11 cellular contexts compared by ENCODE assay signal in the genomic region with DNA sequence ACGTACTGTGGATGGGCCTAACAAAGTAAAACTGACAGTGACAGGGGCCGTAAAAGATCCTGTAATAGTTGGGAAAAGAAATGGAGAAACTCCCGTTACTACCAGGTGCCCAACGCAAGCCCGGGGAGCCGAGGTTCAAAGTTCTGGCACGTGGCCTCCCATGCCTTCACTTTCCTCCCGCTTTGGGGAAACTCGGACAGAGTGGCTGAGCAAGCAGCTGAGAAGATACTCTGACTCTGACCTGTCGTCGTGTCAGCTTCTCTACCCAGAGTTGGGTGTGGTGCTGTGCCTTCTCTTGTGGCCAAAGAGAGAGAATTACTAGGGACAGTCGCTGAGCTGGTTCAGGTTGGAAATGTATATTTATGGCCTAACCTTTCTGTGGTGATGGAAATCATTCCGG. TPM values are rescaled to one million over a fixed set of nuclear protein-coding genes. Genes with fewer than 3 reads are reported as not detected.
A peak's percentile ranks its signal among the peaks of the same experiment; 100 is the strongest.
DNase-seq lines count a peak whose midpoint lies in the region; ATAC-seq and TF ChIP-seq lines count a peak whose summit lies in the region.
"Had no signal": no experiment of that assay in that cellular context is flagged by ENCODE, and none has a peak within 500 bp of the region (broad histone marks: within the 10 kb centered on the region; RNA-seq: fewer than 3 reads in every experiment).

No MANE protein-coding gene starts in this region.

- peaks cover 32% of the 10 kb centered on the region for H3K27me3 Mint-ChIP-seq in MCF 10A (ENCODE audit: insufficient read depth, unreplicated experiment)
- H3K27me3 Mint-ChIP-seq in activated T-helper 1 cell treated with anti-CD3 and anti-CD28 coated beads, Interleukin-12 subunit alpha, Interleukin-12 subunit beta, Interleukin-2, Interleukin-4 antibody, amounts not matched to agents 30 ng/mL and 10 ng/mL and 1 ng/mL, durations not matched to agents 14 hours and 24 hours and 36 hours (ENCODE audit: insufficient read depth), result peaks cover 73% of the 10 kb centered on the region

- no peak overlapping the region for H3K9ac ChIP-seq in mammary epithelial cell (ENCODE audit: insufficient read depth, low read length)

- no peak for ATAC-seq in thoracic aorta (ENCODE audit: insufficient number of reproducible peaks, low FRiP score, low read depth)

- no peaks in the 10 kb centered on the region for H3K36me3 Mint-ChIP-seq in MCF 10A (ENCODE audit: insufficient read depth, unreplicated experiment)
- peaks cover 3% of the 10 kb centered on the region for H3K36me3 Mint-ChIP-seq in activated T-helper 1 cell treated with anti-CD3 and anti-CD28 coated beads, Interleukin-12 subunit alpha, Interleukin-12 subunit beta, Interleukin-2, Interleukin-4 antibody, amounts not matched to agents 30 ng/mL and 10 ng/mL and 1 ng/mL, durations not matched to agents 14 hours and 24 hours and 36 hours (ENCODE audit: low read depth)

- BruUV-seq in MCF 10A (replicated peaks; lab: Mats Ljungman, UMichigan) (no TSS peak), mammary epithelial cell (replicated peaks; lab: Mats Ljungman, UMichigan) (no TSS peak)

- CTCF ChIA-PET in MCF 10A (lab: Yijun Ruan, JAX), result interaction anchor here (0.8 to 4.2 kb wide), 5 partner anchors 7 to 87 kb away, joined by 3 to 22 read pairs (median 3); no protein-coding TSS in a partner anchor
- CTCF ChIA-PET in mammary epithelial cell (lab: Charles Lee; ENCODE audit: low non-redundant PET), result no interaction called here
- CTCF ChIA-PET in GM10248 (lab: Yijun Ruan, JAX), result interaction anchor here (1.2 to 4.5 kb wide), 6 partner anchors 8 to 86 kb away, joined by 3 to 48 read pairs (median 5); no protein-coding TSS in a partner anchor

- in situ Hi-C loops in mammary epithelial cell (cut with MboI; ENCODE audit: low sequenced_read_pairs in 2 of 2), result loop anchor here in 1 of 2 donors (10.0 kb wide), 1 partner anchor 73 kb away; no protein-coding TSS in a partner anchor

- no peak overlapping the region for H2AFZ ChIP-seq in mammary epithelial cell (ENCODE audit: low read depth, low read length)

- H3K27ac ChIP-seq in mammary epithelial cell (ENCODE audit: insufficient read depth, low read depth, low read length) (no peak overlapping the region), thoracic aorta (peak overlapping the region; percentile 72 to 86)
- H3K27ac ChIP-seq: brain microvascular endothelial cell, C4-2B had no signal

- peaks cover 18% of the 10 kb centered on the region for H3K4me1 ChIP-seq in mammary epithelial cell (ENCODE audit: insufficient read depth, low read length)
- peaks cover 15 to 60% of the 10 kb centered on the region in 2 donors for H3K4me1 ChIP-seq in thoracic aorta (ENCODE audit: control insufficient read depth in 1 of 2, low read depth in 2 of 2)

- peak overlapping the region; percentile 71 for H3K4me3 Mint-ChIP-seq in MCF 10A (ENCODE audit: unreplicated experiment)
- H3K4me3 Mint-ChIP-seq in activated T-helper 1 cell treated with anti-CD3 and anti-CD28 coated beads, Interleukin-12 subunit alpha, Interleukin-12 subunit beta, Interleukin-2, Interleukin-4 antibody, amounts not matched to agents 30 ng/mL and 10 ng/mL and 1 ng/mL, durations not matched to agents 14 hours and 24 hours and 36 hours, result peak overlapping the region; percentile 88

- 94% methylated on average over 13 of the region's 13 CpGs for WGBS in mammary epithelial cell (ENCODE audit: low coverage, missing lambda C conversion rate)

- no peaks in the 10 kb centered on the region for H3K79me2 ChIP-seq in mammary epithelial cell (ENCODE audit: insufficient read depth, low read length)

- H3K9me3 Mint-ChIP-seq in MCF 10A (ENCODE audit: unreplicated experiment), result no peaks in the 10 kb centered on the region
- H3K9me3 Mint-ChIP-seq in activated T-helper 1 cell treated with anti-CD3 and anti-CD28 coated beads, Interleukin-12 subunit alpha, Interleukin-12 subunit beta, Interleukin-2, Interleukin-4 antibody, amounts not matched to agents 30 ng/mL and 10 ng/mL and 1 ng/mL, durations not matched to agents 14 hours and 24 hours and 36 hours, result no peaks in the 10 kb centered on the region

- TF ChIP-seq CTCF in MCF 10A (IDR thresholded peaks at IDR 0.05; ENCODE audit: unreplicated experiment) (no peak), mammary epithelial cell (conservative IDR thresholded peaks at IDR 0.05 in 1 of 2, IDR thresholded peaks at IDR 0.05 in 1 of 2; ENCODE audit: extremely low read depth in 1 of 2, insufficient read depth in 1 of 2, low read depth in 1 of 2, low read length in 2 of 2) (no peak), thoracic aorta (IDR thresholded peaks at IDR 0.05) (no peak), GM10248 (IDR thresholded peaks at IDR 0.05; ENCODE audit: control extremely low read depth, extremely low read depth, low read depth, missing control alignments) (no peak)

- DNase-seq in MCF 10A (ENCODE audit: unreplicated experiment), result no peak
- no peak for DNase-seq in mammary epithelial cell
- no peak for DNase-seq in activated T-helper 1 cell treated with anti-CD3 and anti-CD28 coated beads, Interleukin-12 subunit alpha, Interleukin-12 subunit beta, Interleukin-2, Interleukin-4 antibody, amounts not matched to agents 30 ng/mL and 10 ng/mL and 1 ng/mL, durations not matched to agents 14 hours and 24 hours and 36 hours (ENCODE audit: low spot score)
- DNase-seq in left kidney (ENCODE audit: low read depth, low spot score), result peak; percentile 21
- DNase-seq in thoracic aorta (ENCODE audit: low spot score), result no peak
- DNase-seq in epidermal melanocyte (ENCODE audit: insufficient read length, low spot score), result no peak
- DNase-seq in Kasumi-1 (lab: John Stamatoyannopoulos, UW), result no peak
- DNase-seq in GM10248 (ENCODE audit: extremely low spot score), result no peak
- DNase-seq: activated CD4-positive, alpha-beta T cell treated with anti-CD3 and anti-CD28 coated beads for 1 hour; brain microvascular endothelial cell had no signal

- no peaks in the 10 kb centered on the region for H3K36me3 ChIP-seq in mammary epithelial cell (ENCODE audit: insufficient read depth, low read length)
- H3K36me3 ChIP-seq in thoracic aorta, result no peaks in the 10 kb centered on the region
- H3K36me3 ChIP-seq: brain microvascular endothelial cell had no signal

- intact Hi-C loops in MCF 10A (cut with micrococcal nuclease), result no loop called here
- intact Hi-C loops in mammary epithelial cell (cut with micrococcal nuclease), result loop anchor here (2.0 kb wide), 1 partner anchor 71 kb away; no protein-coding TSS in a partner anchor
- intact Hi-C loops in activated T-helper 1 cell treated with anti-CD3 and anti-CD28 coated beads, Interleukin-12 subunit alpha, Interleukin-12 subunit beta, Interleukin-2, Interleukin-4 antibody, amounts not matched to agents 30 ng/mL and 10 ng/mL and 1 ng/mL, durations not matched to agents 14 hours and 24 hours and 36 hours (cut with micrococcal nuclease), result no loop called here

- H4K20me1 ChIP-seq in mammary epithelial cell (ENCODE audit: insufficient read depth, low read length), result no peaks in the 10 kb centered on the region

- H3K9me3 ChIP-seq in mammary epithelial cell (replicated peaks; ENCODE audit: insufficient read depth, low read length), result no peaks in the 10 kb centered on the region
- no peaks in the 10 kb centered on the region for H3K9me3 ChIP-seq in thoracic aorta

- no peak overlapping the region for H3K4me2 ChIP-seq in mammary epithelial cell (ENCODE audit: insufficient read depth, low read depth, low read length)

- H3K27me3 ChIP-seq in mammary epithelial cell (ENCODE audit: insufficient read depth, low read length) (peaks cover 2% of the 10 kb centered on the region), thoracic aorta (replicated peaks; ENCODE audit: insufficient read depth) (no peaks in the 10 kb centered on the region)

- POLR2A ChIA-PET in MCF 10A (lab: Yijun Ruan, JAX) (interaction anchor here (0.6 to 1.0 kb wide), 3 partner anchors 9 to 291 kb away, joined by 3 to 5 read pairs (median 4); no protein-coding TSS in a partner anchor), GM10248 (lab: Yijun Ruan, JAX) (interaction anchor here (0.5 kb wide), 1 partner anchor 224 kb away, joined by 3 read pairs; no protein-coding TSS in a partner anchor)

- peaks cover 27% of the 10 kb centered on the region for H3K4me1 Mint-ChIP-seq in MCF 10A (ENCODE audit: insufficient read depth, unreplicated experiment)
- H3K4me1 Mint-ChIP-seq in activated T-helper 1 cell treated with anti-CD3 and anti-CD28 coated beads, Interleukin-12 subunit alpha, Interleukin-12 subunit beta, Interleukin-2, Interleukin-4 antibody, amounts not matched to agents 30 ng/mL and 10 ng/mL and 1 ng/mL, durations not matched to agents 14 hours and 24 hours and 36 hours (ENCODE audit: low read depth), result peaks cover 11% of the 10 kb centered on the region

- H3K4me3 ChIP-seq in mammary epithelial cell (replicated peaks in 1 of 3; ENCODE audit: insufficient read depth in 1 of 3, low read depth in 2 of 3, low read length in 3 of 3) (no peak overlapping the region), thoracic aorta (peak overlapping the region; percentile 74)

- dilution Hi-C loops in mammary epithelial cell (cut with HindIII; ENCODE audit: low sequenced_read_pairs), result no loop called here

- no peak overlapping the region for H3K27ac Mint-ChIP-seq in MCF 10A (ENCODE audit: low read depth, unreplicated experiment)
- no peak overlapping the region for H3K27ac Mint-ChIP-seq in activated T-helper 1 cell treated with anti-CD3 and anti-CD28 coated beads, Interleukin-12 subunit alpha, Interleukin-12 subunit beta, Interleukin-2, Interleukin-4 antibody, amounts not matched to agents 30 ng/mL and 10 ng/mL and 1 ng/mL, durations not matched to agents 14 hours and 24 hours and 36 hours

RNA-seq across cellular contexts. Expression of a gene that starts 1.7 kb away (rescaled TPM):
- total RNA-seq in MCF 10A (2022) (0.68 and 0.76 TPM in 2 replicates), mammary epithelial cell (1 to 10 TPM; 5.3 to 5.4 TPM), thoracic aorta (10 to 100 TPM; 16.8 to 22.3 TPM)
- 1.9 TPM for polyA plus RNA-seq in mammary epithelial cell
- 6.9 TPM for polyA minus RNA-seq in mammary epithelial cell
- 7.6 and 8.6 TPM in 2 replicates for total RNA-seq in activated T-helper 1 cell treated with anti-CD3 and anti-CD28 coated beads, Interleukin-12 subunit alpha, Interleukin-12 subunit beta, Interleukin-2, Interleukin-4 antibody, amounts not matched to agents 30 ng/mL and 10 ng/mL and 1 ng/mL, durations not matched to agents 14 hours and 24 hours and 36 hours

RNA-seq across cellular contexts. Expression of a gene that starts 60.0 kb away (rescaled TPM):
- total RNA-seq in MCF 10A (2022), result 5.5 and 7.2 TPM in 2 replicates
- 1 to 10 TPM; 5.3 to 8.8 TPM for total RNA-seq in mammary epithelial cell
- polyA plus RNA-seq in mammary epithelial cell, result 4.9 TPM
- polyA minus RNA-seq in mammary epithelial cell, result not detected
- 12.6 and 14.6 TPM in 2 replicates for total RNA-seq in activated T-helper 1 cell treated with anti-CD3 and anti-CD28 coated beads, Interleukin-12 subunit alpha, Interleukin-12 subunit beta, Interleukin-2, Interleukin-4 antibody, amounts not matched to agents 30 ng/mL and 10 ng/mL and 1 ng/mL, durations not matched to agents 14 hours and 24 hours and 36 hours
- total RNA-seq in thoracic aorta, result 1 to 10 TPM; 5.6 to 7.2 TPM
